Comparison of ENCODE assay signal across 23 cellular contexts in the genomic region with DNA sequence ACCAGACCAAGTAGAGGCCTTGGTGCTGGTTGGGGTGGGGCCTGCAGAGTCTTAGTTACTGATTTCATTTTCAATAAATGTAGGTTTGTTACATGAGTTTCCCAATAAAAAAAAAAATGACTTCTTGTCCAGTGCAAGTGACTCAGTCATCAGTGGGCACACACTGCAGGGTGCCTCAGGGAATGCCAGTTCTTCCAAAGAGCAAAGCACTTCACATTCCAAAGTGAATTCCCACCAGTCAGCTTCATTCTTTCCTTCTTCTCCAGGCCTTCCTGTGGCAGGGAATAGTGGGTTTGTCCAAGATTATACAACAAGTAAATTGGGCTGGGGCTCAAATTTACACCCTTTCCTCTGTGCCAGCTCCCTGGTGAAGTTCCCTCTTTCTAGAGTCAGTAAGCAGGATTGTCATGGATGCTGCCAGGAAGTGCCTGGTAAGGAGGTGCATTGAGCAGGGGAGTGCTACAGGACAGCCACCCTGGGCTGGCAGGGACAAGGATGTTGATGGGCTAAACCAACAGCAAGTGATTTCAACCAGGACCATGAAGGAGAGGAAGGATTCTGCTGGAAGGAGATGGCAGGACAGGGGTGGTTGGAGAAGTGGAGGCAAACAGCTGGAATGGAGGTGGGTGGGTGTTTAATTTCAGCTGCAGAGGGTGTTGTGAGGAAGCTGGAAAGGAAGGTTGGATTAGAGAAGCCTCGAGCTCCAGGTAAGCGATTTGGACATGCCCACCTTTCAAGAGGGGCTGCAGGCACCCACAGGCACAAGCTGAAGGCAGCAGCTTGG. TPM values are rescaled to one million over a fixed set of nuclear protein-coding genes. Genes with fewer than 3 reads are reported as not detected.
DNase-seq lines count a peak whose midpoint lies in the region; ATAC-seq and TF ChIP-seq lines count a peak whose summit lies in the region.
"Had no signal": no experiment of that assay in that cellular context is flagged by ENCODE, and none has a peak within 500 bp of the region (broad histone marks: within the 10 kb centered on the region; RNA-seq: fewer than 3 reads in every experiment).

No MANE protein-coding gene starts in this region.

- H3K4me3 Mint-ChIP-seq in activated T-cell treated with anti-CD3 and anti-CD28 coated beads, Interleukin-2, amount 50 U/mL, for 24 hours = no peak overlapping the region
- no peak overlapping the region; the same call in 1 of the 2 replicates for H3K4me3 Mint-ChIP-seq in HFFc6
- H3K4me3 Mint-ChIP-seq in central memory CD8-positive, alpha-beta T cell = no peak overlapping the region
- H3K4me3 Mint-ChIP-seq in stimulated activated effector memory CD8-positive, alpha-beta T cell treated with anti-CD3 and anti-CD28 coated beads, Interleukin-12 subunit alpha, Interleukin-12 subunit beta, amount 100 ng/mL, for 72 hours = no peak overlapping the region
- H3K4me3 Mint-ChIP-seq: activated CD8-positive, alpha-beta T cell treated with anti-CD3 and anti-CD28 coated beads, Interleukin-2, amount 10 ng/mL, durations not matched to agents 7 days and 5 days; activated naive CD4-positive, alpha-beta T cell treated with anti-CD3 and anti-CD28 coated beads, Interleukin-2, amount 10 ng/mL, durations not matched to agents 7 days and 5 days; dendritic cell treated with granulocyte-macrophage colony-stimulating factor and Interleukin-4, amounts not matched to agents 40 ng/mL and 50 ng/mL, for 4 days; endodermal cell; T-cell had no signal

- TF ChIP-seq CTCF in HFFc6 (IDR thresholded peaks at IDR 0.05) = no peak

- H3K4me1 Mint-ChIP-seq in activated T-cell treated with anti-CD3 and anti-CD28 coated beads, Interleukin-2, amount 50 U/mL, for 24 hours (ENCODE audit: low read depth) = peaks cover 47% of the 10 kb centered on the region
- peaks cover 39% of the 10 kb centered on the region for H3K4me1 Mint-ChIP-seq in HFFc6 (ENCODE audit: low read depth)
- peaks cover 44% of the 10 kb centered on the region for H3K4me1 Mint-ChIP-seq in central memory CD8-positive, alpha-beta T cell
- H3K4me1 Mint-ChIP-seq in stimulated activated effector memory CD8-positive, alpha-beta T cell treated with anti-CD3 and anti-CD28 coated beads, Interleukin-12 subunit alpha, Interleukin-12 subunit beta, amount 100 ng/mL, for 72 hours = peaks cover 57% of the 10 kb centered on the region

- H3K36me3 Mint-ChIP-seq in activated T-cell treated with anti-CD3 and anti-CD28 coated beads, Interleukin-2, amount 50 U/mL, for 24 hours (ENCODE audit: low read depth) = peaks cover 62% of the 10 kb centered on the region
- peaks cover 44% of the 10 kb centered on the region for H3K36me3 Mint-ChIP-seq in HFFc6 (ENCODE audit: low read depth)
- peaks cover 33% of the 10 kb centered on the region for H3K36me3 Mint-ChIP-seq in central memory CD8-positive, alpha-beta T cell (ENCODE audit: insufficient read depth)
- H3K36me3 Mint-ChIP-seq in stimulated activated effector memory CD8-positive, alpha-beta T cell treated with anti-CD3 and anti-CD28 coated beads, Interleukin-12 subunit alpha, Interleukin-12 subunit beta, amount 100 ng/mL, for 72 hours = peaks cover 69% of the 10 kb centered on the region

- no peaks in the 10 kb centered on the region for H3K9me3 Mint-ChIP-seq in activated T-cell treated with anti-CD3 and anti-CD28 coated beads, Interleukin-2, amount 50 U/mL, for 24 hours
- no peaks in the 10 kb centered on the region for H3K9me3 Mint-ChIP-seq in HFFc6
- no peaks in the 10 kb centered on the region for H3K9me3 Mint-ChIP-seq in central memory CD8-positive, alpha-beta T cell
- H3K9me3 Mint-ChIP-seq in stimulated activated effector memory CD8-positive, alpha-beta T cell treated with anti-CD3 and anti-CD28 coated beads, Interleukin-12 subunit alpha, Interleukin-12 subunit beta, amount 100 ng/mL, for 72 hours = no peaks in the 10 kb centered on the region
- H3K9me3 Mint-ChIP-seq: activated naive CD4-positive, alpha-beta T cell treated with anti-CD3 and anti-CD28 coated beads, Interleukin-2, amount 10 ng/mL, durations not matched to agents 7 days and 5 days; dendritic cell treated with granulocyte-macrophage colony-stimulating factor and Interleukin-4, amounts not matched to agents 40 ng/mL and 50 ng/mL, for 4 days; endodermal cell; T-cell had no signal

- H3K27me3 Mint-ChIP-seq in activated T-cell treated with anti-CD3 and anti-CD28 coated beads, Interleukin-2, amount 50 U/mL, for 24 hours = peaks cover 2% of the 10 kb centered on the region
- H3K27me3 Mint-ChIP-seq in HFFc6 (ENCODE audit: insufficient read depth) = peaks cover 7% of the 10 kb centered on the region
- H3K27me3 Mint-ChIP-seq in central memory CD8-positive, alpha-beta T cell = no peaks in the 10 kb centered on the region
- H3K27me3 Mint-ChIP-seq: dendritic cell treated with granulocyte-macrophage colony-stimulating factor and Interleukin-4, amounts not matched to agents 40 ng/mL and 50 ng/mL, for 4 days; progenitor cell of endocrine pancreas had no signal

- H3K27ac Mint-ChIP-seq in activated T-cell treated with anti-CD3 and anti-CD28 coated beads, Interleukin-2, amount 50 U/mL, for 24 hours = no peak overlapping the region
- peak overlapping the region; percentile 28; the same call in 1 of the 2 replicates for H3K27ac Mint-ChIP-seq in HFFc6
- peak overlapping the region; percentile 74 for H3K27ac Mint-ChIP-seq in central memory CD8-positive, alpha-beta T cell (ENCODE audit: low read depth)
- H3K27ac Mint-ChIP-seq in stimulated activated effector memory CD8-positive, alpha-beta T cell treated with anti-CD3 and anti-CD28 coated beads, Interleukin-12 subunit alpha, Interleukin-12 subunit beta, amount 100 ng/mL, for 72 hours = peak overlapping the region; percentile 32
- H3K27ac Mint-ChIP-seq: activated CD8-positive, alpha-beta T cell treated with anti-CD3 and anti-CD28 coated beads, Interleukin-2, amount 10 ng/mL, durations not matched to agents 7 days and 5 days; activated naive CD4-positive, alpha-beta T cell treated with anti-CD3 and anti-CD28 coated beads, Interleukin-2, amount 10 ng/mL, durations not matched to agents 7 days and 5 days; dendritic cell treated with granulocyte-macrophage colony-stimulating factor and Interleukin-4, amounts not matched to agents 40 ng/mL and 50 ng/mL, for 4 days; endodermal cell; progenitor cell of endocrine pancreas had no signal

- peak; percentile 24 for DNase-seq in activated T-cell treated with anti-CD3 and anti-CD28 coated beads, Interleukin-2, amount 50 U/mL, for 24 hours
- DNase-seq in activated T-cell treated with anti-CD3 and anti-CD28 coated beads, Interleukin-2, amount 50 U/mL, for 1 hour = no peak
- DNase-seq in HFFc6 = no peak
- DNase-seq in central memory CD8-positive, alpha-beta T cell (ENCODE audit: low spot score in 2 of 2) = no peak
- peak in 1 of 2 donors; percentile 44 for DNase-seq in stimulated activated effector memory CD8-positive, alpha-beta T cell treated with anti-CD3 and anti-CD28 coated beads, Interleukin-12 subunit alpha, Interleukin-12 subunit beta, amount 100 ng/mL, for 72 hours (ENCODE audit: low spot score in 2 of 2)
- no peak for DNase-seq in T1000 (lab: John Stamatoyannopoulos, UW)
- DNase-seq in activated CD4-positive, alpha-beta T cell treated with anti-CD3 and anti-CD28 coated beads, Interleukin-2, amount 50 U/mL, for 1 hour = no peak
- DNase-seq: activated CD8-positive, alpha-beta T cell treated with anti-CD3 and anti-CD28 coated beads, Interleukin-2, amount 10 ng/mL, durations not matched to agents 7 days and 5 days; activated naive CD4-positive, alpha-beta T cell treated with anti-CD3 and anti-CD28 coated beads, Interleukin-2, amount 10 ng/mL, durations not matched to agents 7 days and 5 days; activated T-cell treated with anti-CD3 and anti-CD28 coated beads, Interleukin-2, amount 50 U/mL, for 48 hours; endodermal cell; foreskin melanocyte; heart right ventricle; lower lobe of right lung; NCI-H2029; NCI-H526 treated with DMSO at 0.1 percent for 48 hours; PC-9; stimulated activated naive CD4-positive, alpha-beta T cell; T-cell had no signal

- ATAC-seq in central memory CD8-positive, alpha-beta T cell (replicated peaks; ENCODE audit: extremely low read depth, poor library complexity, severe bottlenecking) = no peak
- no peak for ATAC-seq in stimulated activated effector memory CD8-positive, alpha-beta T cell treated with anti-CD3 and anti-CD28 coated beads, Interleukin-12 subunit alpha, Interleukin-12 subunit beta, amount 100 ng/mL, for 72 hours
- ATAC-seq in HG02763 (IDR thresholded peaks at IDR 0.05; ENCODE audit: unreplicated experiment) = no peak
- ATAC-seq: A549; activated CD8-positive, alpha-beta T cell treated with anti-CD3 and anti-CD28 coated beads, Interleukin-2, amount 10 ng/mL, durations not matched to agents 7 days and 5 days; heart right ventricle; lower lobe of right lung; T-cell had no signal

RNA-seq across cellular contexts. Expression of gene B4GALT7, which starts 3.7 kb away (rescaled TPM):
- 10 to 100 TPM; 39.5 to 54.0 (median 42.9) TPM for total RNA-seq in HFFc6 (2021; fragmentation: NEBNext Ultra II Directional; extraction: Animal tissue kit (Norgen Biotek cat#: 25700))

RNA-seq across cellular contexts. Expression of gene TMED9, which starts 4.2 kb away (rescaled TPM):
- 100 to 1,000 TPM; 350 to 457 (median 354) TPM for total RNA-seq in HFFc6 (2021; fragmentation: NEBNext Ultra II Directional; extraction: Animal tissue kit (Norgen Biotek cat#: 25700))

RNA-seq across cellular contexts. Expression of gene FAM193B, which starts 41.8 kb away (rescaled TPM):
- 10 to 100 TPM; 16.1 to 25.6 (median 21.6) TPM for total RNA-seq in HFFc6 (2021; fragmentation: NEBNext Ultra II Directional; extraction: Animal tissue kit (Norgen Biotek cat#: 25700))
